In genomic region chr10:89278034-89278535, GRCh38 we compare ENCODE assay signal across 8 cellular contexts. TPM values are rescaled to one million over a fixed set of nuclear protein-coding genes. Genes with fewer than 3 reads are reported as not detected.
DNase-seq lines count a peak whose midpoint lies in the region; ATAC-seq, FAIRE-seq and TF ChIP-seq lines count a peak whose summit lies in the region.

No MANE protein-coding gene starts in this region.

- H3K36me3 Mint-ChIP-seq in astrocyte (ENCODE audit: low read depth, unreplicated experiment), result no peaks in the 10 kb centered on the region

- TF ChIP-seq POLR2A in GM12892 (IDR thresholded peaks at IDR 0.05; ENCODE audit: low read depth, low read length), result no peak

- H3K27ac ChIP-seq in astrocyte (ENCODE audit: low read depth, low read length), result peak overlapping the region; percentile 98
- peak overlapping the region; percentile 91 for H3K27ac ChIP-seq in smooth muscle cell (ENCODE audit: low read depth)

- H3K9me3 Mint-ChIP-seq in astrocyte (ENCODE audit: unreplicated experiment), result no peaks in the 10 kb centered on the region

- ATAC-seq in GM18511 (IDR thresholded peaks at IDR 0.05; ENCODE audit: unreplicated experiment), result no peak

- FAIRE-seq in GM19239 (lab: Jason Lieb, UNC), result peak; percentile 52
- FAIRE-seq in astrocyte (lab: Jason Lieb, UNC), result peak; percentile 99
- no peak for FAIRE-seq in GM12892 (lab: Jason Lieb, UNC)

- H3K4me1 Mint-ChIP-seq in astrocyte (ENCODE audit: low read depth, unreplicated experiment), result peaks cover 41% of the 10 kb centered on the region

- H2AFZ ChIP-seq in astrocyte (ENCODE audit: low read depth, low read length) (peak overlapping the region; percentile 28), smooth muscle cell (ENCODE audit: low read depth) (peak overlapping the region; percentile 9)

- peak overlapping the region; percentile 98 for H3K27ac Mint-ChIP-seq in astrocyte (ENCODE audit: unreplicated experiment)

- H3K4me1 ChIP-seq in astrocyte (ENCODE audit: insufficient read depth, low read length) (peaks cover 31% of the 10 kb centered on the region), smooth muscle cell (ENCODE audit: low read depth) (peaks cover 2% of the 10 kb centered on the region)

- peak overlapping the region; percentile 27 for H3K4me3 ChIP-seq in astrocyte (ENCODE audit: insufficient read depth, low read depth, low read length)
- no peak overlapping the region for H3K4me3 ChIP-seq in smooth muscle cell

- TF ChIP-seq CTCF in astrocyte (IDR thresholded peaks at IDR 0.05; ENCODE audit: insufficient read depth, low read depth, low read length) (no peak), smooth muscle cell (IDR thresholded peaks at IDR 0.05; ENCODE audit: borderline replicate concordance, insufficient read depth, poor library complexity, severe bottlenecking) (no peak)

- DNase-seq in GM19239 (ENCODE audit: insufficient read length, low spot score) (no peak), astrocyte (ENCODE audit: low read depth) (peak; percentile 97), iPS-NIHi7 (ENCODE audit: extremely low spot score) (peak; percentile 26), smooth muscle cell (lab: John Stamatoyannopoulos, UW; ENCODE audit: unreplicated experiment) (no peak), NCI-H1930 (lab: John Stamatoyannopoulos, UW) (no peak), GM12892 (ENCODE audit: insufficient read length) (no peak), NOMO-1 (lab: John Stamatoyannopoulos, UW; ENCODE audit: unreplicated experiment in 2 of 2) (no peak)

- H3K27me3 ChIP-seq in astrocyte (ENCODE audit: insufficient read depth, low read length), result no peaks in the 10 kb centered on the region
- H3K27me3 ChIP-seq in smooth muscle cell (ENCODE audit: low read depth), result no peaks in the 10 kb centered on the region

- H3K4me3 Mint-ChIP-seq in astrocyte (ENCODE audit: unreplicated experiment), result peak overlapping the region; percentile 17

- peaks cover 15% of the 10 kb centered on the region for H3F3A ChIP-seq in smooth muscle cell (ENCODE audit: low read depth)

- H4K20me1 ChIP-seq in astrocyte (ENCODE audit: insufficient read depth, low read length) (no peaks in the 10 kb centered on the region), smooth muscle cell (ENCODE audit: low read depth) (no peaks in the 10 kb centered on the region)

- peak overlapping the region; percentile 80 for H3K4me2 ChIP-seq in astrocyte (ENCODE audit: low read length)
- peak overlapping the region; percentile 71 for H3K4me2 ChIP-seq in smooth muscle cell

- H3K9ac ChIP-seq in astrocyte (ENCODE audit: low read length) (peak overlapping the region; percentile 84), smooth muscle cell (ENCODE audit: low read depth) (peak overlapping the region; percentile 73)

- H3K9me3 ChIP-seq in astrocyte (ENCODE audit: insufficient read depth, low read depth, low read length) (no peaks in the 10 kb centered on the region), smooth muscle cell (replicated peaks; ENCODE audit: low read depth) (no peaks in the 10 kb centered on the region)

- 4% methylated on average over 1 of the region's 1 CpG for WGBS in smooth muscle cell (ENCODE audit: low lambda C conversion rate)

- no peaks in the 10 kb centered on the region for H3K36me3 ChIP-seq in astrocyte (ENCODE audit: insufficient read depth, low read length)
- H3K36me3 ChIP-seq in smooth muscle cell (ENCODE audit: low read depth), result no peaks in the 10 kb centered on the region

- H3K79me2 ChIP-seq in astrocyte (ENCODE audit: insufficient read depth, low read length) (no peaks in the 10 kb centered on the region), smooth muscle cell (ENCODE audit: low read depth) (no peaks in the 10 kb centered on the region)

- no peaks in the 10 kb centered on the region for H3K27me3 Mint-ChIP-seq in astrocyte (ENCODE audit: low read depth, unreplicated experiment)

RNA-seq across cellular contexts. Expression of gene IFIT2, which starts 23.8 kb away (rescaled TPM):
- 36.0 and 42.0 TPM in 2 replicates for total RNA-seq in astrocyte
- 0.27 and 1.2 TPM in 2 replicates for total RNA-seq in smooth muscle cell
- 0.72 and 1.5 TPM in 2 replicates for polyA plus RNA-seq in smooth muscle cell
- 9.1 TPM for polyA plus RNA-seq in GM12892 (2012; ENCODE audit: missing spikeins)

RNA-seq across cellular contexts. Expression of gene LIPA, which starts 26.5 kb away (rescaled TPM):
- 70.1 and 70.2 TPM in 2 replicates for total RNA-seq in astrocyte
- 27.1 and 33.0 TPM in 2 replicates for total RNA-seq in smooth muscle cell
- 22.9 and 34.4 TPM in 2 replicates for polyA plus RNA-seq in smooth muscle cell
- polyA plus RNA-seq in GM12892 (2012; ENCODE audit: missing spikeins), result 30.6 TPM

RNA-seq across cellular contexts. Expression of gene IFIT3, which starts 49.7 kb away (rescaled TPM):
- total RNA-seq in astrocyte (171 and 193 TPM in 2 replicates), smooth muscle cell (1.2 and 2.1 TPM in 2 replicates)
- 1.7 and 4.6 TPM in 2 replicates for polyA plus RNA-seq in smooth muscle cell
- 54.9 TPM for polyA plus RNA-seq in GM12892 (2012; ENCODE audit: missing spikeins)

Comparison
In these comparisons a context has a peak if more than half of its experiments do, and no peak if none do; other contexts are left out.
1. DNase-seq: peak in astrocyte (single experiment) and iPS-NIHi7 (single experiment); none in GM19239 (single experiment), smooth muscle cell (single experiment), NCI-H1930 (0 of 2), GM12892 (single experiment) and NOMO-1 (0 of 2).
2. RNA of gene IFIT2, which starts 23.8 kb away (total RNA-seq): 36.0 to 42.0 TPM in astrocyte; 0.27 to 1.2 TPM in smooth muscle cell; every median in the first group is over 10 times any median in the second.
3. RNA of gene IFIT3, which starts 49.7 kb away (total RNA-seq): 171 to 193 TPM in astrocyte; 1.2 to 2.1 TPM in smooth muscle cell; every median in the first group is over 10 times any median in the second.